11 cellular contexts compared by ENCODE assay signal in the genomic region with DNA sequence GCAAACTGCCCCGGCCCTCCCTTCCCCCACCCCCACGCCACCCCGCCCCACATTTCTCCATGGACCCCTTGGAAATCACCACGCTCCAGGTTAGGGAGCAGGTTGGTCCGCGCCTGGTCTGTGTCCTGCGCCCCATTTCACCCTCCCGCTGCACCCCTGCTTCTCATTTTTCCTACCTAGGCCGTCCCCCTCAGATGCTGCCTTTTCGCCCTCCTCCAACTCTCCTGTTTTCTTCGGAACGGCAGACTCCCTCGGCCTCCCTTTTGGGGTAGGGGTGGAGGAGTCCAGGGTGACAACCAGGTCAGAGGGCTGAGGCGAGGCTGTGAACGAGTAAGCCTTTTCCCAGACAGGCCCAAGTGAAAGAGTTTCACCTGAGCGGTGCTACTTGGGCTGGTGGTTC. TPM values are rescaled to one million over a fixed set of nuclear protein-coding genes. Genes with fewer than 3 reads are reported as not detected.
DNase-seq lines count a peak whose midpoint lies in the region; ATAC-seq lines count a peak whose summit lies in the region.
"Had no signal": no experiment of that assay in that cellular context is flagged by ENCODE, and none has a peak within 500 bp of the region (broad histone marks: within the 10 kb centered on the region; RNA-seq: fewer than 3 reads in every experiment).

No MANE protein-coding gene starts in this region.

- H3K27me3 Mint-ChIP-seq in T-helper 2 cell treated with Interferon-gamma antibody and Interleukin-4, amounts not matched to agents 5 μg/mL and 100 μg/mL, for 36 hours (ENCODE audit: low read depth) = peaks cover 86% of the 10 kb centered on the region
- H3K27me3 Mint-ChIP-seq in activated T-helper 1 cell treated with anti-CD3 and anti-CD28 coated beads, Interleukin-12 subunit alpha, Interleukin-12 subunit beta, Interleukin-2, Interleukin-4 antibody, amounts not matched to agents 30 ng/mL and 10 ng/mL and 1 ng/mL, durations not matched to agents 14 hours and 24 hours and 36 hours (ENCODE audit: insufficient read depth) = peaks cover 76% of the 10 kb centered on the region

- intact Hi-C loops in activated T-helper 1 cell treated with anti-CD3 and anti-CD28 coated beads, Interleukin-12 subunit alpha, Interleukin-12 subunit beta, Interleukin-2, Interleukin-4 antibody, amounts not matched to agents 30 ng/mL and 10 ng/mL and 1 ng/mL, durations not matched to agents 14 hours and 24 hours and 36 hours (cut with micrococcal nuclease) = loop anchor here (1.0 kb wide), 1 partner anchor 8 kb away; no protein-coding TSS in a partner anchor

- peaks cover 10% of the 10 kb centered on the region for H3K4me1 Mint-ChIP-seq in T-helper 2 cell treated with Interferon-gamma antibody and Interleukin-4, amounts not matched to agents 5 μg/mL and 100 μg/mL, for 36 hours (ENCODE audit: low read depth)
- H3K4me1 Mint-ChIP-seq in activated T-helper 1 cell treated with anti-CD3 and anti-CD28 coated beads, Interleukin-12 subunit alpha, Interleukin-12 subunit beta, Interleukin-2, Interleukin-4 antibody, amounts not matched to agents 30 ng/mL and 10 ng/mL and 1 ng/mL, durations not matched to agents 14 hours and 24 hours and 36 hours (ENCODE audit: low read depth) = peaks cover 9% of the 10 kb centered on the region

- no peak overlapping the region for H3K27ac ChIP-seq in skin epidermis
- H3K27ac ChIP-seq: pancreas had no signal

- H3K4me3 ChIP-seq in iPS-11a (ENCODE audit: low read depth, low read length) (peak overlapping the region; percentile 65), skin epidermis (peak overlapping the region; percentile 30 to 51 (median 42))

- ATAC-seq in GM21619 (IDR thresholded peaks at IDR 0.05; ENCODE audit: unreplicated experiment) = no peak

- H3K4me3 Mint-ChIP-seq in T-helper 2 cell treated with Interferon-gamma antibody and Interleukin-4, amounts not matched to agents 5 μg/mL and 100 μg/mL, for 36 hours = peak overlapping the region; percentile 69
- peak overlapping the region; percentile 59 for H3K4me3 Mint-ChIP-seq in activated T-helper 1 cell treated with anti-CD3 and anti-CD28 coated beads, Interleukin-12 subunit alpha, Interleukin-12 subunit beta, Interleukin-2, Interleukin-4 antibody, amounts not matched to agents 30 ng/mL and 10 ng/mL and 1 ng/mL, durations not matched to agents 14 hours and 24 hours and 36 hours

- no peak for DNase-seq in T-helper 2 cell treated with Interferon-gamma antibody and Interleukin-4, amounts not matched to agents 5 μg/mL and 100 μg/mL, for 36 hours (ENCODE audit: low spot score)
- DNase-seq in T-helper 2 cell = no peak
- no peak for DNase-seq in activated T-helper 1 cell treated with anti-CD3 and anti-CD28 coated beads, Interleukin-12 subunit alpha, Interleukin-12 subunit beta, Interleukin-2, Interleukin-4 antibody, amounts not matched to agents 30 ng/mL and 10 ng/mL and 1 ng/mL, durations not matched to agents 14 hours and 24 hours and 36 hours (ENCODE audit: low spot score)
- DNase-seq in HUDEP-2 (lab: John Stamatoyannopoulos, UW; ENCODE audit: unreplicated experiment in 76 of 76) = no peak
- no peak for DNase-seq in DMS79 (lab: John Stamatoyannopoulos, UW)
- DNase-seq: GF-D8 had no signal

- H3K27ac Mint-ChIP-seq in T-helper 2 cell treated with Interferon-gamma antibody and Interleukin-4, amounts not matched to agents 5 μg/mL and 100 μg/mL, for 36 hours = no peak overlapping the region
- H3K27ac Mint-ChIP-seq in activated T-helper 1 cell treated with anti-CD3 and anti-CD28 coated beads, Interleukin-12 subunit alpha, Interleukin-12 subunit beta, Interleukin-2, Interleukin-4 antibody, amounts not matched to agents 30 ng/mL and 10 ng/mL and 1 ng/mL, durations not matched to agents 14 hours and 24 hours and 36 hours = no peak overlapping the region

- H3K36me3 Mint-ChIP-seq in T-helper 2 cell treated with Interferon-gamma antibody and Interleukin-4, amounts not matched to agents 5 μg/mL and 100 μg/mL, for 36 hours (ENCODE audit: low read depth) = no peaks in the 10 kb centered on the region
- no peaks in the 10 kb centered on the region for H3K36me3 Mint-ChIP-seq in activated T-helper 1 cell treated with anti-CD3 and anti-CD28 coated beads, Interleukin-12 subunit alpha, Interleukin-12 subunit beta, Interleukin-2, Interleukin-4 antibody, amounts not matched to agents 30 ng/mL and 10 ng/mL and 1 ng/mL, durations not matched to agents 14 hours and 24 hours and 36 hours (ENCODE audit: low read depth)

- no peaks in the 10 kb centered on the region for H3K9me3 Mint-ChIP-seq in T-helper 2 cell treated with Interferon-gamma antibody and Interleukin-4, amounts not matched to agents 5 μg/mL and 100 μg/mL, for 36 hours
- no peaks in the 10 kb centered on the region for H3K9me3 Mint-ChIP-seq in activated T-helper 1 cell treated with anti-CD3 and anti-CD28 coated beads, Interleukin-12 subunit alpha, Interleukin-12 subunit beta, Interleukin-2, Interleukin-4 antibody, amounts not matched to agents 30 ng/mL and 10 ng/mL and 1 ng/mL, durations not matched to agents 14 hours and 24 hours and 36 hours

RNA-seq across cellular contexts. Expression of a gene that starts 0.9 kb away (rescaled TPM):
- total RNA-seq in activated T-helper 1 cell treated with anti-CD3 and anti-CD28 coated beads, Interleukin-12 subunit alpha, Interleukin-12 subunit beta, Interleukin-2, Interleukin-4 antibody, amounts not matched to agents 30 ng/mL and 10 ng/mL and 1 ng/mL, durations not matched to agents 14 hours and 24 hours and 36 hours = 0.08 TPM in 1 of 2 replicates, not detected in the other
- total RNA-seq: dermis blood vessel endothelial cell had no signal

RNA-seq across cellular contexts. Expression of a gene that starts 22.9 kb away (rescaled TPM):
- not detected in 2 replicates for total RNA-seq in activated T-helper 1 cell treated with anti-CD3 and anti-CD28 coated beads, Interleukin-12 subunit alpha, Interleukin-12 subunit beta, Interleukin-2, Interleukin-4 antibody, amounts not matched to agents 30 ng/mL and 10 ng/mL and 1 ng/mL, durations not matched to agents 14 hours and 24 hours and 36 hours
